ENCODE assay signal across 29 cellular contexts in genomic region chr1:170192535-170192934, GRCh38. TPM values are rescaled to one million over a fixed set of nuclear protein-coding genes. Genes with fewer than 3 reads are reported as not detected.
"Had no signal": no experiment of that assay in that cellular context is flagged by ENCODE, and none has a peak within 500 bp of the region (broad histone marks: within the 10 kb centered on the region; RNA-seq: fewer than 3 reads in every experiment).

No MANE protein-coding gene starts in this region.

- DNase-seq: hypothalamus; immature natural killer cell; kidney; left colon; left lung; lower lobe of right lung; mammary epithelial cell; mesenchymal stem cell; naive thymus-derived CD8-positive, alpha-beta T cell; nucleus accumbens; pancreas; retina; right cardiac atrium; sigmoid colon; small intestine; spleen; stimulated activated CD4-positive, alpha-beta T cell treated with anti-CD3 and anti-CD28 coated beads, Interleukin-4, amount 100 ng/mL, for 24 hours; stimulated activated naive CD8-positive, alpha-beta T cell treated with anti-CD3 and anti-CD28 coated beads, Interleukin-15, Interleukin-2, amounts not matched to agents 100 U/mL and 50 U/mL, for 24 hours; stomach; tibial artery; trophoblast cell; upper lobe of right lung had no signal

- H3K4me3 ChIP-seq: left lung, lower lobe of right lung, pancreas, prostate gland, sigmoid colon, spleen, stomach, suprapubic skin, thoracic aorta, tibial artery, upper lobe of right lung had no signal

- ATAC-seq: left colon; left lung; lower lobe of right lung; naive thymus-derived CD8-positive, alpha-beta T cell; pancreas; right cardiac atrium; stimulated activated naive CD8-positive, alpha-beta T cell treated with anti-CD3 and anti-CD28 coated beads, Interleukin-15, Interleukin-2, amounts not matched to agents 100 U/mL and 50 U/mL, for 24 hours; upper lobe of right lung had no signal

RNA-seq across cellular contexts. Expression of gene NTMT2, which starts 46.8 kb away (rescaled TPM):
- total RNA-seq: kidney; left colon; left lung; liver; lower lobe of right lung; mammary epithelial cell; mucosa of gallbladder; naive thymus-derived CD8-positive, alpha-beta T cell; neural crest cell; osteoblast; pancreas; prostate gland; sigmoid colon; spleen; stomach; suprapubic skin; thoracic aorta; upper lobe of right lung had no signal
